1 cellular context compared by ENCODE assay signal in the genomic region with DNA sequence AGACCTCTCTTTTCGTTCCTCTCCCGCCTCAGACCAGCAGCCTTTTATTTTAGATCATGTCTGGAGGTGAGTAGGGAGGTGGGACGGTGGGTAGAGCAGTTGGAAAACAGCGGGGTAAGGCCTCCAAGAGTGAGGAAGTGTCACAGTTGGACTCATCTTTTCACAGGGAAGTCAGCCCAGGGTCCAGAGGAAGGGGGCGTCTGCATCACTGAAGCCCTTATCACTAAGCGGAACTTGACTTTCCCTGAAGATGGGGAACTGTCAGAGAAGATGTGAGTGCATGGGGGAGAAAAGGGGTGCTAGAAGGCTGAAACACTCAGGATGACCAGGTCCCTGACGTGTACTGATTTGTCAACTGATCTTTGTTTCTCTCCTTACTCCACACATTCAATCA.
TF ChIP-seq lines count a peak whose summit lies in the region.

No MANE protein-coding gene starts in this region.

TF ChIP-seq in neural cell, 6 proteins besides CTCF, POLR2A, EP300 and RAD21 (continued from another document):
- TF ChIP-seq, protein P1, sequence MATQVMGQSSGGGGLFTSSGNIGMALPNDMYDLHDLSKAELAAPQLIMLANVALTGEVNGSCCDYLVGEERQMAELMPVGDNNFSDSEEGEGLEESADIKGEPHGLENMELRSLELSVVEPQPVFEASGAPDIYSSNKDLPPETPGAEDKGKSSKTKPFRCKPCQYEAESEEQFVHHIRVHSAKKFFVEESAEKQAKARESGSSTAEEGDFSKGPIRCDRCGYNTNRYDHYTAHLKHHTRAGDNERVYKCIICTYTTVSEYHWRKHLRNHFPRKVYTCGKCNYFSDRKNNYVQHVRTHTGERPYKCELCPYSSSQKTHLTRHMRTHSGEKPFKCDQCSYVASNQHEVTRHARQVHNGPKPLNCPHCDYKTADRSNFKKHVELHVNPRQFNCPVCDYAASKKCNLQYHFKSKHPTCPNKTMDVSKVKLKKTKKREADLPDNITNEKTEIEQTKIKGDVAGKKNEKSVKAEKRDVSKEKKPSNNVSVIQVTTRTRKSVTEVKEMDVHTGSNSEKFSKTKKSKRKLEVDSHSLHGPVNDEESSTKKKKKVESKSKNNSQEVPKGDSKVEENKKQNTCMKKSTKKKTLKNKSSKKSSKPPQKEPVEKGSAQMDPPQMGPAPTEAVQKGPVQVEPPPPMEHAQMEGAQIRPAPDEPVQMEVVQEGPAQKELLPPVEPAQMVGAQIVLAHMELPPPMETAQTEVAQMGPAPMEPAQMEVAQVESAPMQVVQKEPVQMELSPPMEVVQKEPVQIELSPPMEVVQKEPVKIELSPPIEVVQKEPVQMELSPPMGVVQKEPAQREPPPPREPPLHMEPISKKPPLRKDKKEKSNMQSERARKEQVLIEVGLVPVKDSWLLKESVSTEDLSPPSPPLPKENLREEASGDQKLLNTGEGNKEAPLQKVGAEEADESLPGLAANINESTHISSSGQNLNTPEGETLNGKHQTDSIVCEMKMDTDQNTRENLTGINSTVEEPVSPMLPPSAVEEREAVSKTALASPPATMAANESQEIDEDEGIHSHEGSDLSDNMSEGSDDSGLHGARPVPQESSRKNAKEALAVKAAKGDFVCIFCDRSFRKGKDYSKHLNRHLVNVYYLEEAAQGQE (IDR thresholded peaks at IDR 0.05; ENCODE audit: borderline replicate concordance), result no peak
